ENCODE assay signal across 13 cellular contexts in genomic region chr5:119338326-119338957, GRCh38. TPM values are rescaled to one million over a fixed set of nuclear protein-coding genes. Genes with fewer than 3 reads are reported as not detected.
DNase-seq lines count a peak whose midpoint lies in the region; TF ChIP-seq lines count a peak whose summit lies in the region.
"Had no signal": no experiment of that assay in that cellular context is flagged by ENCODE, and none has a peak within 500 bp of the region (broad histone marks: within the 10 kb centered on the region; RNA-seq: fewer than 3 reads in every experiment).

No MANE protein-coding gene starts in this region.

- no peaks in the 10 kb centered on the region for H4K20me1 ChIP-seq in SU-DHL-6 (ENCODE audit: low read depth, low read length)

- peak overlapping the region; percentile 98 for H3K27ac ChIP-seq in SU-DHL-6 (ENCODE audit: low read depth, low read length)
- peak overlapping the region in 2 of 4 donors; percentile 3 to 31 for H3K27ac ChIP-seq in esophagus squamous epithelium
- H3K27ac ChIP-seq: breast epithelium, RWPE1 had no signal

- H3F3A ChIP-seq in SU-DHL-6 (ENCODE audit: insufficient read depth) = peaks cover 85% of the 10 kb centered on the region

- H3K36me3 ChIP-seq in SU-DHL-6 (ENCODE audit: low read length) = no peaks in the 10 kb centered on the region
- no peaks in the 10 kb centered on the region for H3K36me3 ChIP-seq in esophagus squamous epithelium
- H3K36me3 ChIP-seq: breast epithelium had no signal

- H3K9me2 ChIP-seq in SU-DHL-6 (replicated peaks; ENCODE audit: insufficient read depth, low read length) = no peaks in the 10 kb centered on the region

- 62 to 66% methylated on average over 3 to 4 of the region's 5 CpGs for WGBS in esophagus squamous epithelium, 2 donors

- TF ChIP-seq CTCF in SU-DHL-6 (IDR thresholded peaks at IDR 0.05; ENCODE audit: insufficient read depth, low read length, poor library complexity, severe bottlenecking) = no peak
- no peak for TF ChIP-seq CTCF in type B pancreatic cell (conservative IDR thresholded peaks at IDR 0.05)
- no peak for TF ChIP-seq CTCF in esophagus squamous epithelium (IDR thresholded peaks at IDR 0.05)

- H2AFZ ChIP-seq in SU-DHL-6 (ENCODE audit: low read depth, low read length, severe bottlenecking) = no peak overlapping the region

- no peak for DNase-seq in activated naive CD4-positive, alpha-beta T cell treated with Interleukin-2 at 50 U/mL for 16 hours
- no peak for DNase-seq in type B pancreatic cell (ENCODE audit: extremely low spot score, unreplicated experiment)
- DNase-seq in A172 (ENCODE audit: low spot score) = no peak
- no peak for DNase-seq in esophagus squamous epithelium (lab: John Stamatoyannopoulos, UW)
- no peak for DNase-seq in Ammon's horn (ENCODE audit: low spot score)
- DNase-seq: IMR-90, mesendoderm, NCI-H526 had no signal

- peaks cover 10% of the 10 kb centered on the region for H3K36me3 Mint-ChIP-seq in activated naive CD4-positive, alpha-beta T cell treated with anti-CD3 and anti-CD28 coated beads, Interleukin-2, amount 50 U/mL, for 24 hours
- H3K36me3 Mint-ChIP-seq in dendritic cell treated with granulocyte-macrophage colony-stimulating factor and Interleukin-4, amounts not matched to agents 40 ng/mL and 50 ng/mL, for 4 days (ENCODE audit: low read depth) = peaks cover 6% of the 10 kb centered on the region
- no peaks in the 10 kb centered on the region for H3K36me3 Mint-ChIP-seq in type B pancreatic cell

- H3K79me2 ChIP-seq in SU-DHL-6 (ENCODE audit: insufficient read depth, low read length) = peaks cover 86% of the 10 kb centered on the region

- intact Hi-C loops in dendritic cell treated with granulocyte-macrophage colony-stimulating factor and Interleukin-4, amounts not matched to agents 40 ng/mL and 50 ng/mL, for 4 days (cut with micrococcal nuclease) = no loop called here
- intact Hi-C loops in esophagus squamous epithelium (cut with DNase I) = loop anchor here (10.0 kb wide), 1 partner anchor 264 kb away; the partner anchor contains the start of gene DMXL1

- peak overlapping the region; percentile 94 for H3K4me2 ChIP-seq in SU-DHL-6 (ENCODE audit: low read depth, low read length, poor library complexity, severe bottlenecking)

- peaks cover 93% of the 10 kb centered on the region for H3K4me1 Mint-ChIP-seq in activated naive CD4-positive, alpha-beta T cell treated with anti-CD3 and anti-CD28 coated beads, Interleukin-2, amount 50 U/mL, for 24 hours
- H3K4me1 Mint-ChIP-seq in dendritic cell treated with granulocyte-macrophage colony-stimulating factor and Interleukin-4, amounts not matched to agents 40 ng/mL and 50 ng/mL, for 4 days (ENCODE audit: low read depth) = peaks cover 85% of the 10 kb centered on the region
- H3K4me1 Mint-ChIP-seq in type B pancreatic cell (ENCODE audit: unreplicated experiment) = peaks cover 23% of the 10 kb centered on the region

- no peak overlapping the region for H3K4me3 ChIP-seq in SU-DHL-6 (ENCODE audit: insufficient read depth, low read length, poor library complexity, severe bottlenecking)
- H3K4me3 ChIP-seq in esophagus squamous epithelium = no peak overlapping the region
- H3K4me3 ChIP-seq: breast epithelium had no signal

- peaks cover 0 to 82% (median 15%) of the 10 kb centered on the region in 3 donors for H3K4me1 ChIP-seq in esophagus squamous epithelium

- H3K27ac Mint-ChIP-seq in activated naive CD4-positive, alpha-beta T cell treated with anti-CD3 and anti-CD28 coated beads, Interleukin-2, amount 50 U/mL, for 24 hours = peak overlapping the region; percentile 100
- peak overlapping the region; percentile 35 for H3K27ac Mint-ChIP-seq in dendritic cell treated with granulocyte-macrophage colony-stimulating factor and Interleukin-4, amounts not matched to agents 40 ng/mL and 50 ng/mL, for 4 days
- peak overlapping the region; percentile 23 for H3K27ac Mint-ChIP-seq in type B pancreatic cell

- no peaks in the 10 kb centered on the region for H3K9me3 Mint-ChIP-seq in activated naive CD4-positive, alpha-beta T cell treated with anti-CD3 and anti-CD28 coated beads, Interleukin-2, amount 50 U/mL, for 24 hours
- no peaks in the 10 kb centered on the region for H3K9me3 Mint-ChIP-seq in dendritic cell treated with granulocyte-macrophage colony-stimulating factor and Interleukin-4, amounts not matched to agents 40 ng/mL and 50 ng/mL, for 4 days
- H3K9me3 Mint-ChIP-seq in type B pancreatic cell = peaks cover 4% of the 10 kb centered on the region

- peak overlapping the region; percentile 56 for H3K9ac ChIP-seq in SU-DHL-6 (ENCODE audit: low read length)

- H3K9me3 ChIP-seq in SU-DHL-6 (ENCODE audit: insufficient read depth, low read length) (no peaks in the 10 kb centered on the region), esophagus squamous epithelium (no peaks in the 10 kb centered on the region)
- H3K9me3 ChIP-seq: breast epithelium had no signal

- H3K27me3 Mint-ChIP-seq in activated naive CD4-positive, alpha-beta T cell treated with anti-CD3 and anti-CD28 coated beads, Interleukin-2, amount 50 U/mL, for 24 hours = no peaks in the 10 kb centered on the region
- H3K27me3 Mint-ChIP-seq in dendritic cell treated with granulocyte-macrophage colony-stimulating factor and Interleukin-4, amounts not matched to agents 40 ng/mL and 50 ng/mL, for 4 days = no peaks in the 10 kb centered on the region
- no peaks in the 10 kb centered on the region for H3K27me3 Mint-ChIP-seq in type B pancreatic cell

- TF ChIP-seq POLR2A in esophagus squamous epithelium (IDR thresholded peaks at IDR 0.05) = no peak

- no peaks in the 10 kb centered on the region for H3K27me3 ChIP-seq in SU-DHL-6 (ENCODE audit: low read length)
- H3K27me3 ChIP-seq in esophagus squamous epithelium = no peaks in the 10 kb centered on the region
- H3K27me3 ChIP-seq: breast epithelium had no signal

- H3K4me3 Mint-ChIP-seq in activated naive CD4-positive, alpha-beta T cell treated with anti-CD3 and anti-CD28 coated beads, Interleukin-2, amount 50 U/mL, for 24 hours = peak overlapping the region; percentile 81
- H3K4me3 Mint-ChIP-seq in dendritic cell treated with granulocyte-macrophage colony-stimulating factor and Interleukin-4, amounts not matched to agents 40 ng/mL and 50 ng/mL, for 4 days = no peak overlapping the region
- H3K4me3 Mint-ChIP-seq in type B pancreatic cell = no peak overlapping the region

RNA-seq across cellular contexts. Expression of gene TNFAIP8, which starts 17.4 kb away (rescaled TPM):
- total RNA-seq in type B pancreatic cell (ENCODE audit: low replicate concordance) = 11.8 and 17.3 TPM in 2 replicates
- total RNA-seq in A172 (2014; rRNA removed; shearing (Covaris generic)) = 13.7 and 18.0 TPM in 2 replicates
- 10 to 100 TPM; 19.5 to 44.6 (median 34.9) TPM for total RNA-seq in esophagus squamous epithelium

Comparison
In these comparisons a context has a peak if more than half of its experiments do, and no peak if none do; other contexts are left out.
1. H3K27ac Mint-ChIP-seq: peak in every context shown above with its lines; median percentile 100 in activated naive CD4-positive, alpha-beta T cell treated with anti-CD3 and anti-CD28 coated beads, Interleukin-2, amount 50 U/mL, for 24 hours; 35 in dendritic cell treated with granulocyte-macrophage colony-stimulating factor and Interleukin-4, amounts not matched to agents 40 ng/mL and 50 ng/mL, for 4 days; 23 in type B pancreatic cell.